In genomic region chr4:190106611-190107480, GRCh38 we compare ENCODE assay signal across 12 cellular contexts. TPM values are rescaled to one million over a fixed set of nuclear protein-coding genes. Genes with fewer than 3 reads are reported as not detected.
DNase-seq lines count a peak whose midpoint lies in the region; ATAC-seq and TF ChIP-seq lines count a peak whose summit lies in the region.
"Not testable (repeated sequence)": the region's sequence is repeated elsewhere in the genome, so short reads cannot be mapped to it uniquely, and the experiment has no call there.
"Had no signal": no experiment of that assay in that cellular context is flagged by ENCODE, and none has a peak within 500 bp of the region (broad histone marks: within the 10 kb centered on the region; RNA-seq: fewer than 3 reads in every experiment).

No MANE protein-coding gene starts in this region.

- not testable (repeated sequence) for H2BK120ac ChIP-seq in mesendoderm (ENCODE audit: low read depth, low read length)

- H3K27me3 Mint-ChIP-seq in activated CD8-positive, alpha-beta memory T cell treated with anti-CD3 and anti-CD28 coated beads, Interleukin-2, amount 10 ng/mL, durations not matched to agents 7 days and 5 days; chondrocyte (ENCODE audit: low read depth); type B pancreatic cell: not testable (repeated sequence)

- H3K56ac ChIP-seq in mesendoderm (ENCODE audit: low read length): not testable (repeated sequence)

- not testable (repeated sequence) for H4K5ac ChIP-seq in mesendoderm (ENCODE audit: low read length)

- H3K9me3 Mint-ChIP-seq in activated CD8-positive, alpha-beta memory T cell treated with anti-CD3 and anti-CD28 coated beads, Interleukin-2, amount 10 ng/mL, durations not matched to agents 7 days and 5 days (ENCODE audit: low read depth); chondrocyte (ENCODE audit: low read depth); type B pancreatic cell: not testable (repeated sequence)

- not testable (repeated sequence) for H3K4me1 Mint-ChIP-seq in activated CD8-positive, alpha-beta memory T cell treated with anti-CD3 and anti-CD28 coated beads, Interleukin-2, amount 10 ng/mL, durations not matched to agents 7 days and 5 days; chondrocyte (ENCODE audit: low read depth); type B pancreatic cell (ENCODE audit: unreplicated experiment)

- WGBS in mesendoderm (ENCODE audit: extremely low coverage, insufficient coverage, low lambda C conversion rate): no CpG with 5 or more reads among the region's 7 CpGs
- 45% methylated on average over 7 of the region's 7 CpGs for WGBS in prostate gland

- not testable (repeated sequence) for DNase-seq in DND-41, mesendoderm
- peak; percentile 36 for DNase-seq in activated CD8-positive, alpha-beta memory T cell treated with anti-CD3 and anti-CD28 coated beads, Interleukin-2, amount 10 ng/mL, durations not matched to agents 7 days and 5 days
- DNase-seq in chondrocyte (ENCODE audit: low spot score): peak; percentile 91
- DNase-seq in cardiac septum (ENCODE audit: low spot score): peak; percentile 22
- peak; percentile 4 for DNase-seq in prostate gland (ENCODE audit: low spot score)
- peak; percentile 70 for DNase-seq in type B pancreatic cell (ENCODE audit: extremely low spot score, unreplicated experiment)

- H3K79me2 ChIP-seq in DND-41 (ENCODE audit: insufficient read depth, low read length); Loucy (ENCODE audit: insufficient read depth, low read length); mesendoderm (ENCODE audit: control insufficient read depth, insufficient read depth, low read length): not testable (repeated sequence)

- H3K9me3 ChIP-seq in DND-41 (ENCODE audit: insufficient read depth, low read length, severe bottlenecking); Loucy (ENCODE audit: insufficient read depth, low read depth, low read length); prostate gland: not testable (repeated sequence)

- not testable (repeated sequence) for H3K36me3 ChIP-seq in DND-41 (ENCODE audit: insufficient read depth, low read length); Loucy (ENCODE audit: insufficient read depth, low read length); mesendoderm (ENCODE audit: control insufficient read depth, insufficient read depth, low read length); prostate gland

- not testable (repeated sequence) for H2BK15ac ChIP-seq in mesendoderm (replicated peaks; ENCODE audit: low read depth)

- H3K4me3 ChIP-seq in DND-41 (ENCODE audit: low read depth in 1 of 2, low read length in 2 of 2); prostate gland: not testable (repeated sequence)
- H3K4me3 ChIP-seq in Loucy (ENCODE audit: low read length, poor library complexity, severe bottlenecking) (peak overlapping the region; percentile 25), mesendoderm (ENCODE audit: low read length) (peak overlapping the region; percentile 37)

- not testable (repeated sequence) for H2BK5ac ChIP-seq in mesendoderm (ENCODE audit: low read length)

- not testable (repeated sequence) for H2AFZ ChIP-seq in DND-41 (ENCODE audit: low read depth, low read length); Loucy (ENCODE audit: low read length)

- not testable (repeated sequence) for H3K23ac ChIP-seq in mesendoderm (ENCODE audit: low read length)

- not testable (repeated sequence) for ATAC-seq in DND-41 (ENCODE audit: insufficient read depth, low read depth); activated CD8-positive, alpha-beta memory T cell treated with anti-CD3 and anti-CD28 coated beads, Interleukin-2, amount 10 ng/mL, durations not matched to agents 7 days and 5 days

- intact Hi-C loops in cardiac septum (cut with DNase I); prostate gland (cut with DNase I): not testable (repeated sequence)

- TF ChIP-seq CTCF in DND-41 (IDR thresholded peaks at IDR 0.05; ENCODE audit: borderline replicate concordance, extremely low read depth, low read length, poor library complexity, severe bottlenecking); Loucy (conservative IDR thresholded peaks at IDR 0.05; ENCODE audit: low read length); chondrocyte (IDR thresholded peaks at IDR 0.05); prostate gland (IDR thresholded peaks at IDR 0.05); type B pancreatic cell (conservative IDR thresholded peaks at IDR 0.05): not testable (repeated sequence)

- H4K20me1 ChIP-seq in DND-41 (ENCODE audit: insufficient read depth, low read length); Loucy (ENCODE audit: insufficient read depth, low read length, poor library complexity, severe bottlenecking): not testable (repeated sequence)

- not testable (repeated sequence) for H3K9ac ChIP-seq in DND-41 (ENCODE audit: low read depth, low read length); mesendoderm (ENCODE audit: low read length)
- peak overlapping the region; percentile 40 for H3K9ac ChIP-seq in Loucy (ENCODE audit: low read depth, low read length, poor library complexity, severe bottlenecking)

- peak overlapping the region; percentile 12; the same call in 1 of the 2 replicates for H3K27ac ChIP-seq in DND-41 (ENCODE audit: low read length)
- H3K27ac ChIP-seq in mesendoderm (ENCODE audit: low read depth, low read length); prostate gland: not testable (repeated sequence)

- H3K18ac ChIP-seq in mesendoderm (ENCODE audit: low read length): not testable (repeated sequence)

- H3F3A ChIP-seq in Loucy (ENCODE audit: low read depth): not testable (repeated sequence)

- H2AK5ac ChIP-seq in mesendoderm (ENCODE audit: low read length): not testable (repeated sequence)

- not testable (repeated sequence) for H3K79me1 ChIP-seq in mesendoderm (ENCODE audit: low read length)

- H3K4me3 Mint-ChIP-seq in activated CD8-positive, alpha-beta memory T cell treated with anti-CD3 and anti-CD28 coated beads, Interleukin-2, amount 10 ng/mL, durations not matched to agents 7 days and 5 days; chondrocyte (ENCODE audit: unreplicated experiment); type B pancreatic cell: not testable (repeated sequence)

- not testable (repeated sequence) for H3K9me2 ChIP-seq in Loucy (replicated peaks; ENCODE audit: low read depth, low read length)

- not testable (repeated sequence) for TF ChIP-seq POLR2A in prostate gland (IDR thresholded peaks at IDR 0.05)

- H3K4ac ChIP-seq in mesendoderm (ENCODE audit: low read depth, low read length): not testable (repeated sequence)

- not testable (repeated sequence) for H3K27me3 ChIP-seq in DND-41 (ENCODE audit: insufficient read depth, low read length, poor library complexity); Loucy (ENCODE audit: insufficient read depth, low read length, poor library complexity, severe bottlenecking); mesendoderm (ENCODE audit: insufficient read depth, low read length, poor library complexity); prostate gland (replicated peaks; ENCODE audit: insufficient read depth)

- H3K27ac Mint-ChIP-seq in activated CD8-positive, alpha-beta memory T cell treated with anti-CD3 and anti-CD28 coated beads, Interleukin-2, amount 10 ng/mL, durations not matched to agents 7 days and 5 days; chondrocyte (ENCODE audit: unreplicated experiment); type B pancreatic cell: not testable (repeated sequence)

- CTCF ChIA-PET in activated CD8-positive, alpha-beta memory T cell treated with anti-CD3 and anti-CD28 coated beads, Interleukin-2, amount 10 ng/mL, durations not matched to agents 7 days and 5 days (lab: Charles Lee): not testable (repeated sequence)

- H3K36me3 Mint-ChIP-seq in activated CD8-positive, alpha-beta memory T cell treated with anti-CD3 and anti-CD28 coated beads, Interleukin-2, amount 10 ng/mL, durations not matched to agents 7 days and 5 days; chondrocyte (ENCODE audit: low read depth); type B pancreatic cell: not testable (repeated sequence)

- H3K4me1 ChIP-seq in DND-41 (ENCODE audit: insufficient read depth, low read length) (peaks cover 44% of the 10 kb centered on the region), Loucy (ENCODE audit: insufficient read depth, low read length, poor library complexity, severe bottlenecking) (peaks cover 62% of the 10 kb centered on the region)
- not testable (repeated sequence) for H3K4me1 ChIP-seq in mesendoderm (ENCODE audit: control insufficient read depth, low read depth, low read length); prostate gland (replicated peaks)

- H3K4me2 ChIP-seq in DND-41 (ENCODE audit: insufficient read depth, low read length); mesendoderm (ENCODE audit: low read length): not testable (repeated sequence)
- peak overlapping the region; percentile 58 for H3K4me2 ChIP-seq in Loucy (ENCODE audit: low read depth, low read length, poor library complexity, severe bottlenecking)

- H4K8ac ChIP-seq in mesendoderm (ENCODE audit: low read depth, low read length): not testable (repeated sequence)

RNA-seq across cellular contexts. Expression of gene DBET, which starts 42.5 kb away (rescaled TPM):
- total RNA-seq in activated CD8-positive, alpha-beta memory T cell treated with anti-CD3 and anti-CD28 coated beads, Interleukin-2, amount 10 ng/mL, durations not matched to agents 7 days and 5 days: not detected
- total RNA-seq in chondrocyte (not detected in 3 replicates), cardiac septum (0.05 TPM), prostate gland (under 1 TPM in 1 of 2 donors, not detected in 1; 0.05 TPM), type B pancreatic cell (ENCODE audit: low replicate concordance) (not detected in 2 replicates)
- not detected for polyA plus RNA-seq in mesendoderm (2013, experiment 1 of 2)
- not detected for polyA plus RNA-seq in mesendoderm (2013, experiment 2 of 2)
- total RNA-seq: Calu3; CD4-positive, CD25-positive, alpha-beta regulatory T cell; H1; Right ventricle myocardium inferior had no signal
- polyA plus RNA-seq: CD4-positive, CD25-positive, alpha-beta regulatory T cell; H1 had no signal
